ENCODE assay signal across 1 cellular context in the genomic region with DNA sequence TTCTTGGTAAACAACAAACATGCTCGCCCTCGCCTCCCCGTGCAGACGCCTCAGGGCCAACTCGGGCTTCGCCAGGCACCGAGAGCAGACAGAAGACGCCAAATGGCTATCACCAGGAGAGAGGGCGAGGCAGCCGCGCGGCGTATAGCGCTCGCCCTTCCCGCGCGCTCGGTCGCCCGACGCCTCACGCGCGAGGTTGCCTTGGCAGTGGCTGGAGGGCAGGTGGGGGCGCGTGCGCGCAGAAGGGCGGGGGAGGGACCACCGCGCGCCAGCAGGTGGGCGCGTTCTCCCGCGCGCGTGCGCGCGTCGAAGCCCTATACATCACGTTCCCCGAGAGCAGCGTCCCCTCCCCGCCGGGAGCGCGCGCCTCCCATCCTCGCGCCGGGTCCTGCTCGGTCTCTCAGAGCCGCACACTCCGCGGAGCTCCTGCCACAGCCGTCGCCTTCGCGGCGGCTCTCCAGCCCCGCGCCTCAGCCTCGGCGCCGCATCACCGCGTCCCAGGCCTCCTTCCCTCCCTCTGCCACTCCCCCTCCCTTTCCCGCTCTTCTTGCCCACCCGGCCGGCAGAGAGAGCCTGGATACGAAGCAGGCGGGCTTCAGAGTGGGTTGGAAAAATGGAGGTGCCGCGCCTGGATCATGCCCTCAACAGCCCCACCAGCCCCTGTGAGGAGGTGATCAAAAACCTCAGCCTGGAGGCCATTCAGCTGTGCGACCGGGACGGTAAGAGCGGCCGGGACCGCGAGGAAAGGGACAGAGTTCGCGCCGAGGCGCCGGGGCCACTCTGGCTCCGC.
TF ChIP-seq lines count a peak whose summit lies in the region.

A gene (plus strand): TSS at position 403 of the 790 bp plus-strand sequence. CDS start 211 bp downstream, at position 614.

TF ChIP-seq in HepG2, 621 proteins besides CTCF, POLR2A, EP300 and RAD21 (continued from another document and continues in another):
- TF ChIP-seq HOXA3 (CRISPR knock-in tag; IDR thresholded peaks at IDR 0.05) = peak; percentile 85
- TF ChIP-seq NFYB (CRISPR knock-in tag; IDR thresholded peaks at IDR 0.05) = no peak
- no peak for TF ChIP-seq ZFAT (CRISPR knock-in tag; conservative IDR thresholded peaks at IDR 0.05)
- TF ChIP-seq CEBPG (CRISPR knock-in tag; IDR thresholded peaks at IDR 0.05) = no peak; the same call in 1 of the 2 replicates
- TF ChIP-seq, protein P1, sequence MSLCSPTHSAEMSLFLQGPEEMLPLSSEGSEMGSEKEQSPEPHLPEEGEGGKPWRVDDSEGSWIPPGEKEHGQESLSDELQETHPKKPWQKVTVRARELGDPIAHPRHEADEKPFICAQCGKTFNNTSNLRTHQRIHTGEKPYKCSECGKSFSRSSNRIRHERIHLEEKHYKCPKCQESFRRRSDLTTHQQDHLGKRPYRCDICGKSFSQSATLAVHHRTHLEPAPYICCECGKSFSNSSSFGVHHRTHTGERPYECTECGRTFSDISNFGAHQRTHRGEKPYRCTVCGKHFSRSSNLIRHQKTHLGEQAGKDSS (CRISPR knock-in tag; IDR thresholded peaks at IDR 0.05; ENCODE audit: borderline replicate concordance, low read depth) = peak; percentile 83
- TF ChIP-seq ZNF556 (CRISPR knock-in tag; IDR thresholded peaks at IDR 0.05; ENCODE audit: borderline replicate concordance) = no peak
- no peak for TF ChIP-seq ZNF24 (IDR thresholded peaks at IDR 0.05)
- no peak for TF ChIP-seq PITX1 (CRISPR knock-in tag; IDR thresholded peaks at IDR 0.05)
- peak; percentile 97 for TF ChIP-seq KAT7 (CRISPR knock-in tag; IDR thresholded peaks at IDR 0.05; ENCODE audit: borderline replicate concordance)
- TF ChIP-seq, protein P2, sequence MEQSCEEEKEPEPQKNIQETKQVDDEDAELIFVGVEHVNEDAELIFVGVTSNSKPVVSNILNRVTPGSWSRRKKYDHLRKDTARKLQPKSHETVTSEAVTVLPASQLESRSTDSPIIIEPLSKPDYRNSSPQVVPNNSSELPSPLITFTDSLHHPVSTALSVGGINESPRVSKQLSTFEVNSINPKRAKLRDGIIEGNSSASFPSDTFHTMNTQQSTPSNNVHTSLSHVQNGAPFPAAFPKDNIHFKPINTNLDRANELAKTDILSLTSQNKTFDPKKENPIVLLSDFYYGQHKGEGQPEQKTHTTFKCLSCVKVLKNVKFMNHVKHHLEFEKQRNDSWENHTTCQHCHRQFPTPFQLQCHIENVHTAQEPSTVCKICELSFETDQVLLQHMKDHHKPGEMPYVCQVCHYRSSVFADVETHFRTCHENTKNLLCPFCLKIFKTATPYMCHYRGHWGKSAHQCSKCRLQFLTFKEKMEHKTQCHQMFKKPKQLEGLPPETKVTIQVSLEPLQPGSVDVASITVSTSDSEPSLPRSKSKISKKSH (CRISPR knock-in tag; IDR thresholded peaks at IDR 0.05; ENCODE audit: borderline replicate concordance) = 0 out of 2 replicates have a peak, but pooled peaks have one; percentile 42
- TF ChIP-seq, protein P3, sequence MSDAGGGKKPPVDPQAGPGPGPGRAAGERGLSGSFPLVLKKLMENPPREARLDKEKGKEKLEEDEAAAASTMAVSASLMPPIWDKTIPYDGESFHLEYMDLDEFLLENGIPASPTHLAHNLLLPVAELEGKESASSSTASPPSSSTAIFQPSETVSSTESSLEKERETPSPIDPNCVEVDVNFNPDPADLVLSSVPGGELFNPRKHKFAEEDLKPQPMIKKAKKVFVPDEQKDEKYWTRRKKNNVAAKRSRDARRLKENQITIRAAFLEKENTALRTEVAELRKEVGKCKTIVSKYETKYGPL (CRISPR knock-in tag; IDR thresholded peaks at IDR 0.05) = 0 out of 2 replicates have a peak, but pooled peaks have one; percentile 71
- TF ChIP-seq TMF1 (CRISPR knock-in tag; IDR thresholded peaks at IDR 0.05; ENCODE audit: low read depth) = peak; percentile 41; the same call in 1 of the 2 replicates
- TF ChIP-seq, protein P4, sequence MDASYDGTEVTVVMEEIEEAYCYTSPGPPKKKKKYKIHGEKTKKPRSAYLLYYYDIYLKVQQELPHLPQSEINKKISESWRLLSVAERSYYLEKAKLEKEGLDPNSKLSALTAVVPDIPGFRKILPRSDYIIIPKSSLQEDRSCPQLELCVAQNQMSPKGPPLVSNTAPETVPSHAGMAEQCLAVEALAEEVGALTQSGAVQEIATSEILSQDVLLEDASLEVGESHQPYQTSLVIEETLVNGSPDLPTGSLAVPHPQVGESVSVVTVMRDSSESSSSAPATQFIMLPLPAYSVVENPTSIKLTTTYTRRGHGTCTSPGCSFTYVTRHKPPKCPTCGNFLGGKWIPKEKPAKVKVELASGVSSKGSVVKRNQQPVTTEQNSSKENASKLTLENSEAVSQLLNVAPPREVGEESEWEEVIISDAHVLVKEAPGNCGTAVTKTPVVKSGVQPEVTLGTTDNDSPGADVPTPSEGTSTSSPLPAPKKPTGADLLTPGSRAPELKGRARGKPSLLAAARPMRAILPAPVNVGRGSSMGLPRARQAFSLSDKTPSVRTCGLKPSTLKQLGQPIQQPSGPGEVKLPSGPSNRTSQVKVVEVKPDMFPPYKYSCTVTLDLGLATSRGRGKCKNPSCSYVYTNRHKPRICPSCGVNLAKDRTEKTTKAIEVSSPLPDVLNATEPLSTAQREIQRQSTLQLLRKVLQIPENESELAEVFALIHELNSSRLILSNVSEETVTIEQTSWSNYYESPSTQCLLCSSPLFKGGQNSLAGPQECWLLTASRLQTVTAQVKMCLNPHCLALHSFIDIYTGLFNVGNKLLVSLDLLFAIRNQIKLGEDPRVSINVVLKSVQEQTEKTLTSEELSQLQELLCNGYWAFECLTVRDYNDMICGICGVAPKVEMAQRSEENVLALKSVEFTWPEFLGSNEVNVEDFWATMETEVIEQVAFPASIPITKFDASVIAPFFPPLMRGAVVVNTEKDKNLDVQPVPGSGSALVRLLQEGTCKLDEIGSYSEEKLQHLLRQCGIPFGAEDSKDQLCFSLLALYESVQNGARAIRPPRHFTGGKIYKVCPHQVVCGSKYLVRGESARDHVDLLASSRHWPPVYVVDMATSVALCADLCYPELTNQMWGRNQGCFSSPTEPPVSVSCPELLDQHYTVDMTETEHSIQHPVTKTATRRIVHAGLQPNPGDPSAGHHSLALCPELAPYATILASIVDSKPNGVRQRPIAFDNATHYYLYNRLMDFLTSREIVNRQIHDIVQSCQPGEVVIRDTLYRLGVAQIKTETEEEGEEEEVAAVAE (CRISPR knock-in tag; IDR thresholded peaks at IDR 0.05; ENCODE audit: borderline replicate concordance) = no peak
- no peak for TF ChIP-seq SOX13 (IDR thresholded peaks at IDR 0.05)
- TF ChIP-seq SOX13 (CRISPR knock-in tag; conservative IDR thresholded peaks at IDR 0.05 in 1 of 2, IDR thresholded peaks at IDR 0.05 in 1 of 2) = peak in 1 of 2 experiments; percentile 44; a peak in 1 of 4 replicates
- TF ChIP-seq, protein P5, sequence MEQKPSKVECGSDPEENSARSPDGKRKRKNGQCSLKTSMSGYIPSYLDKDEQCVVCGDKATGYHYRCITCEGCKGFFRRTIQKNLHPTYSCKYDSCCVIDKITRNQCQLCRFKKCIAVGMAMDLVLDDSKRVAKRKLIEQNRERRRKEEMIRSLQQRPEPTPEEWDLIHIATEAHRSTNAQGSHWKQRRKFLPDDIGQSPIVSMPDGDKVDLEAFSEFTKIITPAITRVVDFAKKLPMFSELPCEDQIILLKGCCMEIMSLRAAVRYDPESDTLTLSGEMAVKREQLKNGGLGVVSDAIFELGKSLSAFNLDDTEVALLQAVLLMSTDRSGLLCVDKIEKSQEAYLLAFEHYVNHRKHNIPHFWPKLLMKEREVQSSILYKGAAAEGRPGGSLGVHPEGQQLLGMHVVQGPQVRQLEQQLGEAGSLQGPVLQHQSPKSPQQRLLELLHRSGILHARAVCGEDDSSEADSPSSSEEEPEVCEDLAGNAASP (CRISPR knock-in tag; IDR thresholded peaks at IDR 0.05; ENCODE audit: borderline replicate concordance) = peak; percentile 68
- peak; percentile 65; the same call in 1 of the 2 replicates for TF ChIP-seq ZNF232 (CRISPR knock-in tag; IDR thresholded peaks at IDR 0.05; ENCODE audit: borderline replicate concordance)
- TF ChIP-seq, protein P6, sequence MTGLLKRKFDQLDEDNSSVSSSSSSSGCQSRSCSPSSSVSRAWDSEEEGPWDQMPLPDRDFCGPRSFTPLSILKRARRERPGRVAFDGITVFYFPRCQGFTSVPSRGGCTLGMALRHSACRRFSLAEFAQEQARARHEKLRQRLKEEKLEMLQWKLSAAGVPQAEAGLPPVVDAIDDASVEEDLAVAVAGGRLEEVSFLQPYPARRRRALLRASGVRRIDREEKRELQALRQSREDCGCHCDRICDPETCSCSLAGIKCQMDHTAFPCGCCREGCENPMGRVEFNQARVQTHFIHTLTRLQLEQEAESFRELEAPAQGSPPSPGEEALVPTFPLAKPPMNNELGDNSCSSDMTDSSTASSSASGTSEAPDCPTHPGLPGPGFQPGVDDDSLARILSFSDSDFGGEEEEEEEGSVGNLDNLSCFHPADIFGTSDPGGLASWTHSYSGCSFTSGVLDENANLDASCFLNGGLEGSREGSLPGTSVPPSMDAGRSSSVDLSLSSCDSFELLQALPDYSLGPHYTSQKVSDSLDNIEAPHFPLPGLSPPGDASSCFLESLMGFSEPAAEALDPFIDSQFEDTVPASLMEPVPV (CRISPR knock-in tag; IDR thresholded peaks at IDR 0.05) = 0 out of 2 replicates have a peak, but pooled peaks have one; percentile 11
- peak; percentile 41; the same call in 1 of the 2 replicates for TF ChIP-seq ZMYM4 (CRISPR knock-in tag; IDR thresholded peaks at IDR 0.05)
- TF ChIP-seq DR1 (CRISPR knock-in tag; IDR thresholded peaks at IDR 0.05) = peak; percentile 54; the same call in 1 of the 2 replicates
- TF ChIP-seq ZNF782 (CRISPR knock-in tag; IDR thresholded peaks at IDR 0.05; ENCODE audit: borderline replicate concordance) = peak; percentile 74
- TF ChIP-seq, protein P7, sequence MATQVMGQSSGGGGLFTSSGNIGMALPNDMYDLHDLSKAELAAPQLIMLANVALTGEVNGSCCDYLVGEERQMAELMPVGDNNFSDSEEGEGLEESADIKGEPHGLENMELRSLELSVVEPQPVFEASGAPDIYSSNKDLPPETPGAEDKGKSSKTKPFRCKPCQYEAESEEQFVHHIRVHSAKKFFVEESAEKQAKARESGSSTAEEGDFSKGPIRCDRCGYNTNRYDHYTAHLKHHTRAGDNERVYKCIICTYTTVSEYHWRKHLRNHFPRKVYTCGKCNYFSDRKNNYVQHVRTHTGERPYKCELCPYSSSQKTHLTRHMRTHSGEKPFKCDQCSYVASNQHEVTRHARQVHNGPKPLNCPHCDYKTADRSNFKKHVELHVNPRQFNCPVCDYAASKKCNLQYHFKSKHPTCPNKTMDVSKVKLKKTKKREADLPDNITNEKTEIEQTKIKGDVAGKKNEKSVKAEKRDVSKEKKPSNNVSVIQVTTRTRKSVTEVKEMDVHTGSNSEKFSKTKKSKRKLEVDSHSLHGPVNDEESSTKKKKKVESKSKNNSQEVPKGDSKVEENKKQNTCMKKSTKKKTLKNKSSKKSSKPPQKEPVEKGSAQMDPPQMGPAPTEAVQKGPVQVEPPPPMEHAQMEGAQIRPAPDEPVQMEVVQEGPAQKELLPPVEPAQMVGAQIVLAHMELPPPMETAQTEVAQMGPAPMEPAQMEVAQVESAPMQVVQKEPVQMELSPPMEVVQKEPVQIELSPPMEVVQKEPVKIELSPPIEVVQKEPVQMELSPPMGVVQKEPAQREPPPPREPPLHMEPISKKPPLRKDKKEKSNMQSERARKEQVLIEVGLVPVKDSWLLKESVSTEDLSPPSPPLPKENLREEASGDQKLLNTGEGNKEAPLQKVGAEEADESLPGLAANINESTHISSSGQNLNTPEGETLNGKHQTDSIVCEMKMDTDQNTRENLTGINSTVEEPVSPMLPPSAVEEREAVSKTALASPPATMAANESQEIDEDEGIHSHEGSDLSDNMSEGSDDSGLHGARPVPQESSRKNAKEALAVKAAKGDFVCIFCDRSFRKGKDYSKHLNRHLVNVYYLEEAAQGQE (IDR thresholded peaks at IDR 0.05; ENCODE audit: borderline replicate concordance in 1 of 2, low read depth in 1 of 2, low read length in 2 of 2) = no peak; a peak in 3 of 4 replicates
- TF ChIP-seq ARNTL (CRISPR knock-in tag; IDR thresholded peaks at IDR 0.05) = peak; percentile 61
- no peak for TF ChIP-seq SMYD3 (CRISPR knock-in tag; IDR thresholded peaks at IDR 0.05)
- TF ChIP-seq SNAPC2 (CRISPR knock-in tag; IDR thresholded peaks at IDR 0.05) = no peak; the same call in 1 of the 2 replicates
- no peak for TF ChIP-seq SUZ12 (IDR thresholded peaks at IDR 0.05; ENCODE audit: low read depth, low read length)
- TF ChIP-seq, protein P8, sequence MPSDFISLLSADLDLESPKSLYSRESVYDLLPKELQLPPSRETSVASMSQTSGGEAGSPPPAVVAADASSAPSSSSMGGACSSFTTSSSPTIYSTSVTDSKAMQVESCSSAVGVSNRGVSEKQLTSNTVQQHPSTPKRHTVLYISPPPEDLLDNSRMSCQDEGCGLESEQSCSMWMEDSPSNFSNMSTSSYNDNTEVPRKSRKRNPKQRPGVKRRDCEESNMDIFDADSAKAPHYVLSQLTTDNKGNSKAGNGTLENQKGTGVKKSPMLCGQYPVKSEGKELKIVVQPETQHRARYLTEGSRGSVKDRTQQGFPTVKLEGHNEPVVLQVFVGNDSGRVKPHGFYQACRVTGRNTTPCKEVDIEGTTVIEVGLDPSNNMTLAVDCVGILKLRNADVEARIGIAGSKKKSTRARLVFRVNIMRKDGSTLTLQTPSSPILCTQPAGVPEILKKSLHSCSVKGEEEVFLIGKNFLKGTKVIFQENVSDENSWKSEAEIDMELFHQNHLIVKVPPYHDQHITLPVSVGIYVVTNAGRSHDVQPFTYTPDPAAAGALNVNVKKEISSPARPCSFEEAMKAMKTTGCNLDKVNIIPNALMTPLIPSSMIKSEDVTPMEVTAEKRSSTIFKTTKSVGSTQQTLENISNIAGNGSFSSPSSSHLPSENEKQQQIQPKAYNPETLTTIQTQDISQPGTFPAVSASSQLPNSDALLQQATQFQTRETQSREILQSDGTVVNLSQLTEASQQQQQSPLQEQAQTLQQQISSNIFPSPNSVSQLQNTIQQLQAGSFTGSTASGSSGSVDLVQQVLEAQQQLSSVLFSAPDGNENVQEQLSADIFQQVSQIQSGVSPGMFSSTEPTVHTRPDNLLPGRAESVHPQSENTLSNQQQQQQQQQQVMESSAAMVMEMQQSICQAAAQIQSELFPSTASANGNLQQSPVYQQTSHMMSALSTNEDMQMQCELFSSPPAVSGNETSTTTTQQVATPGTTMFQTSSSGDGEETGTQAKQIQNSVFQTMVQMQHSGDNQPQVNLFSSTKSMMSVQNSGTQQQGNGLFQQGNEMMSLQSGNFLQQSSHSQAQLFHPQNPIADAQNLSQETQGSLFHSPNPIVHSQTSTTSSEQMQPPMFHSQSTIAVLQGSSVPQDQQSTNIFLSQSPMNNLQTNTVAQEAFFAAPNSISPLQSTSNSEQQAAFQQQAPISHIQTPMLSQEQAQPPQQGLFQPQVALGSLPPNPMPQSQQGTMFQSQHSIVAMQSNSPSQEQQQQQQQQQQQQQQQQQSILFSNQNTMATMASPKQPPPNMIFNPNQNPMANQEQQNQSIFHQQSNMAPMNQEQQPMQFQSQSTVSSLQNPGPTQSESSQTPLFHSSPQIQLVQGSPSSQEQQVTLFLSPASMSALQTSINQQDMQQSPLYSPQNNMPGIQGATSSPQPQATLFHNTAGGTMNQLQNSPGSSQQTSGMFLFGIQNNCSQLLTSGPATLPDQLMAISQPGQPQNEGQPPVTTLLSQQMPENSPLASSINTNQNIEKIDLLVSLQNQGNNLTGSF (CRISPR knock-in tag; IDR thresholded peaks at IDR 0.05) = peak; percentile 54
- TF ChIP-seq ZNF234 (CRISPR knock-in tag; conservative IDR thresholded peaks at IDR 0.05) = no peak
- peak; percentile 88 for TF ChIP-seq ZNF563 (CRISPR knock-in tag; IDR thresholded peaks at IDR 0.05)
- TF ChIP-seq NFRKB (IDR thresholded peaks at IDR 0.05) = no peak
- TF ChIP-seq CBX5 (CRISPR knock-in tag; IDR thresholded peaks at IDR 0.05; ENCODE audit: borderline replicate concordance) = peak; percentile 9; the same call in 1 of the 2 replicates
- no peak for TF ChIP-seq ZNF841 (CRISPR knock-in tag; IDR thresholded peaks at IDR 0.05; ENCODE audit: borderline replicate concordance)
- TF ChIP-seq TBX2 (CRISPR knock-in tag; IDR thresholded peaks at IDR 0.05; ENCODE audit: borderline replicate concordance) = peak; percentile 85; the same call in 1 of the 2 replicates
